Comparison of ENCODE assay signal across 8 cellular contexts in genomic region chr1:153977250-153978240, GRCh38. TPM values are rescaled to one million over a fixed set of nuclear protein-coding genes. Genes with fewer than 3 reads are reported as not detected.
A peak's percentile ranks its signal among the peaks of the same experiment; 100 is the strongest.
DNase-seq lines count a peak whose midpoint lies in the region; ATAC-seq, FAIRE-seq and TF ChIP-seq lines count a peak whose summit lies in the region.

Gene JTB (minus strand): TSS chr1:153977674. CDS start chr1:153977252, 422 bp downstream.

- no peak within 1 kb of the TSS for H2BK20ac ChIP-seq in H1 (ENCODE audit: low read length)

- no peak for TF ChIP-seq EP300 in H1 (IDR thresholded peaks at IDR 0.05; ENCODE audit: borderline replicate concordance in 1 of 2, low read depth in 2 of 2, low read length in 2 of 2)

- TF ChIP-seq CTCF in H1 (IDR thresholded peaks at IDR 0.05; ENCODE audit: control extremely low read depth in 1 of 3, insufficient read depth in 1 of 3, low read depth in 1 of 3, low read length in 3 of 3) = no peak

- H2AK5ac ChIP-seq in H1 (ENCODE audit: low read depth, low read length) = peak within 1 kb of the TSS; percentile 28; the same call in 1 of the 2 replicates
- H2AK5ac ChIP-seq in mesenchymal stem cell (ENCODE audit: low read length, severe bottlenecking) = no peak within 1 kb of the TSS

- H4K5ac ChIP-seq in H1 (ENCODE audit: insufficient read length, low read depth, low read length) = peak within 1 kb of the TSS; percentile 78

- H4K8ac ChIP-seq in H1 (ENCODE audit: extremely low read depth, insufficient read depth, low read length) (peak within 1 kb of the TSS; percentile 91; the same call in 1 of the 2 replicates), mesenchymal stem cell (ENCODE audit: low read length) (peak within 1 kb of the TSS; percentile 0)

- DNase-seq in HT1080 (ENCODE audit: low read depth) = peak; percentile 68
- peak; percentile 60 for DNase-seq in NOMO-1 treated with dmso at 0.1 percent for 144 hours (lab: John Stamatoyannopoulos, UW; ENCODE audit: unreplicated experiment)
- DNase-seq in activated CD8-positive, alpha-beta memory T cell treated with anti-CD3 and anti-CD28 coated beads for 48 hours (ENCODE audit: low read depth in 2 of 3, low spot score in 2 of 3) = peak; percentile 60 to 72 (median 64)
- DNase-seq in H1 (ENCODE audit: low read depth in 1 of 2, low spot score in 2 of 2) = peak in 1 of 2 experiments; percentile 88
- DNase-seq in mesenchymal stem cell = peak; percentile 86
- peak; percentile 72 for DNase-seq in stimulated activated CD8-positive, alpha-beta memory T cell treated with anti-CD3 and anti-CD28 coated beads, Interleukin-12 subunit alpha, Interleukin-12 subunit beta, amount 100 ng/mL, for 4 hours (ENCODE audit: low read depth)

- H3K23ac ChIP-seq in H1 (ENCODE audit: insufficient read length) (no peak within 1 kb of the TSS), mesenchymal stem cell (ENCODE audit: low read length in 2 of 2) (peak within 1 kb of the TSS in 1 of 2 experiments; percentile 91)

- no peak within 1 kb of the TSS for H3K14ac ChIP-seq in H1 (ENCODE audit: insufficient read length)
- H3K14ac ChIP-seq in mesenchymal stem cell (ENCODE audit: low read length in 2 of 2) = peak within 1 kb of the TSS in 1 of 2 experiments; percentile 50

- peaks cover 12% of the 10 kb centered on the region for H3K23me2 ChIP-seq in H1 (ENCODE audit: low read depth, low read length)

- H3K4me3 ChIP-seq in BLaER1 (peak within 1 kb of the TSS; percentile 92), H1 (ENCODE audit: extremely low read depth in 1 of 4, insufficient read depth in 2 of 4, low read depth in 3 of 4, low read length in 4 of 4) (peak within 1 kb of the TSS; percentile 91 to 99 (median 93)), mesenchymal stem cell (ENCODE audit: insufficient read depth in 1 of 2, low read depth in 1 of 2, low read length in 2 of 2) (peak within 1 kb of the TSS; percentile 61 to 94)

- peak within 1 kb of the TSS; percentile 94 for H3K9ac ChIP-seq in BLaER1
- peak within 1 kb of the TSS; percentile 73 to 86 (median 76) for H3K9ac ChIP-seq in H1 (replicated peaks in 1 of 4; ENCODE audit: extremely low read depth in 1 of 4, low read depth in 3 of 4, low read length in 3 of 4)
- peak within 1 kb of the TSS; percentile 96 for H3K9ac ChIP-seq in mesenchymal stem cell (ENCODE audit: low read length)

- no peak within 1 kb of the TSS for H2BK12ac ChIP-seq in H1 (ENCODE audit: low read depth, low read length)
- H2BK12ac ChIP-seq in mesenchymal stem cell (ENCODE audit: low read length in 2 of 2) = peak within 1 kb of the TSS in 1 of 2 experiments; percentile 6

- peak; percentile 76 to 78 for TF ChIP-seq POLR2A in H1 (IDR thresholded peaks at IDR 0.05; ENCODE audit: control extremely low read depth in 1 of 2, low read depth in 2 of 2, low read length in 2 of 2)

- no peaks in the 10 kb centered on the region for H3K27me3 ChIP-seq in BLaER1
- no peaks in the 10 kb centered on the region for H3K27me3 ChIP-seq in H1 (replicated peaks in 1 of 4; ENCODE audit: control insufficient read depth in 3 of 4, extremely low read depth in 1 of 4, insufficient read depth in 3 of 4, low read length in 3 of 4)
- no peaks in the 10 kb centered on the region for H3K27me3 ChIP-seq in mesenchymal stem cell (ENCODE audit: control insufficient read depth in 1 of 2, insufficient read depth in 1 of 2, low read length in 2 of 2)

- peak within 1 kb of the TSS; percentile 64 for H4K91ac ChIP-seq in H1 (replicated peaks; ENCODE audit: insufficient read length, low read length)
- no peak within 1 kb of the TSS for H4K91ac ChIP-seq in mesenchymal stem cell (ENCODE audit: low read length)

- peaks cover 0 to 16% of the 10 kb centered on the region in 2 experiments; a peak in 2 of 4 replicates for H3K79me2 ChIP-seq in H1 (ENCODE audit: control insufficient read depth in 1 of 2, insufficient read depth in 2 of 2, low read length in 2 of 2)

- H2BK5ac ChIP-seq in H1 (ENCODE audit: low read depth, low read length) = peak within 1 kb of the TSS; percentile 75
- H2BK5ac ChIP-seq in mesenchymal stem cell (ENCODE audit: low read depth, low read length, poor library complexity, severe bottlenecking) = no peak within 1 kb of the TSS

- CTCF ChIA-PET in H1 (lab: Charles Lee; ENCODE audit: partially characterized antibody) = interaction anchor here (0.9 to 2.7 kb wide), 9 partner anchors 9 to 207 kb away, joined by 3 to 29 read pairs (median 7); partner anchors contain the start of genes CREB3L4, RAB13 and SLC39A1

- TF ChIP-seq RAD21 in H1 (IDR thresholded peaks at IDR 0.05 in 1 of 2, conservative IDR thresholded peaks at IDR 0.05 in 1 of 2; ENCODE audit: low read depth in 2 of 2, low read length in 2 of 2) = no peak

- FAIRE-seq in H1 (lab: Jason Lieb, UNC) = no peak

- no peaks in the 10 kb centered on the region for H3K9me3 ChIP-seq in BLaER1
- H3K9me3 ChIP-seq in H1 (ENCODE audit: insufficient read depth in 2 of 2, low read depth in 1 of 2, low read length in 1 of 2) = no peaks in the 10 kb centered on the region
- no peaks in the 10 kb centered on the region for H3K9me3 ChIP-seq in mesenchymal stem cell (ENCODE audit: control insufficient read depth, low read length)

- H3K56ac ChIP-seq in H1 (replicated peaks; ENCODE audit: insufficient read length, low read depth, low read length) = peak within 1 kb of the TSS; percentile 73

- POLR2A ChIA-PET in H1 (lab: Charles Lee; ENCODE audit: partially characterized antibody) = interaction anchor here (0.6 to 15.5 kb wide), 27 partner anchors 12 to 404 kb away, joined by 3 to 276 read pairs (median 4); partner anchors contain the start of genes CREB3L4, CRTC2, DENND4B and GATAD2B

- peak; percentile 74 for ATAC-seq in GM19438 (IDR thresholded peaks at IDR 0.05; ENCODE audit: low read depth, unreplicated experiment)

- H2BK15ac ChIP-seq in H1 (ENCODE audit: low read length) (0 out of 2 replicates have a peak within 1 kb of the TSS, but pooled peaks have one; percentile 32), mesenchymal stem cell (ENCODE audit: low read depth, poor library complexity, severe bottlenecking) (no peak within 1 kb of the TSS)

- peak within 1 kb of the TSS; percentile 97 for H3K4me2 ChIP-seq in BLaER1
- H3K4me2 ChIP-seq in H1 (ENCODE audit: insufficient read depth in 1 of 2, low read depth in 2 of 2, low read length in 2 of 2) = peak within 1 kb of the TSS; percentile 93 to 98
- peak within 1 kb of the TSS; percentile 91 for H3K4me2 ChIP-seq in mesenchymal stem cell (ENCODE audit: low read length, poor library complexity, severe bottlenecking)

- H2BK120ac ChIP-seq in H1 (replicated peaks; ENCODE audit: low read depth, low read length) (no peak within 1 kb of the TSS), mesenchymal stem cell (ENCODE audit: low read depth, low read length) (peak within 1 kb of the TSS; percentile 39)

- peak within 1 kb of the TSS; percentile 85 for H2AFZ ChIP-seq in H1 (ENCODE audit: low read length)
- H2AFZ ChIP-seq in mesenchymal stem cell (ENCODE audit: low read depth, low read length) = peak within 1 kb of the TSS; percentile 74

- H3K36me3 ChIP-seq in BLaER1 (peaks cover 36% of the 10 kb centered on the region), H1 (ENCODE audit: control insufficient read depth in 2 of 4, insufficient read depth in 4 of 4, low read length in 3 of 4) (peaks cover 16 to 53% (median 32%) of the 10 kb centered on the region in 4 experiments; a peak in 7 of 8 replicates), mesenchymal stem cell (ENCODE audit: control insufficient read depth in 1 of 2, insufficient read depth in 2 of 2, low read depth in 1 of 2, low read length in 2 of 2) (peaks cover 45 to 74% of the 10 kb centered on the region in 2 experiments)

- peaks cover 6% of the 10 kb centered on the region for H3K79me1 ChIP-seq in H1 (ENCODE audit: low read depth, low read length)
- peaks cover 11% of the 10 kb centered on the region for H3K79me1 ChIP-seq in mesenchymal stem cell (replicated peaks; ENCODE audit: low read length, poor library complexity, severe bottlenecking)

- peaks cover 43% of the 10 kb centered on the region for H3K4me1 ChIP-seq in BLaER1
- H3K4me1 ChIP-seq in H1 (replicated peaks in 1 of 4; ENCODE audit: control insufficient read depth in 3 of 4, insufficient read depth in 4 of 4, low read length in 3 of 4) = no peaks in the 10 kb centered on the region; a peak in 1 of 7 replicates
- peaks cover 5% of the 10 kb centered on the region for H3K4me1 ChIP-seq in mesenchymal stem cell (ENCODE audit: control insufficient read depth, insufficient read depth, low read depth, low read length)

- WGBS in H1 (ENCODE audit: extremely low coverage in 1 of 2, insufficient coverage in 1 of 2, insufficient read length in 1 of 2, insufficient replicate concordance in 2 of 2, low coverage in 1 of 2, low lambda C conversion rate in 2 of 2, missing lambda C conversion rate in 1 of 2), 2 experiments = 2% methylated on average over 72 of the region's 75 CpGs; no CpG with 5 or more reads in 1 of the 2 experiments
- WGBS in mesenchymal stem cell = under 1% methylated on average over 73 of the region's 75 CpGs

- H3K18ac ChIP-seq in H1 (ENCODE audit: extremely low read depth, low read length) (peak within 1 kb of the TSS; percentile 96), mesenchymal stem cell (ENCODE audit: low read depth in 1 of 2, low read length in 2 of 2) (peak within 1 kb of the TSS; percentile 34 to 90)

- peaks cover 15% of the 10 kb centered on the region; the same call in 1 of the 2 replicates for H4K20me1 ChIP-seq in BLaER1
- no peaks in the 10 kb centered on the region for H4K20me1 ChIP-seq in H1 (replicated peaks in 1 of 2; ENCODE audit: control insufficient read depth in 1 of 2, insufficient read depth in 2 of 2, low read length in 2 of 2)

- peak within 1 kb of the TSS; percentile 34 for H3K4ac ChIP-seq in H1 (replicated peaks; ENCODE audit: insufficient read length, low read depth, low read length)
- H3K4ac ChIP-seq in mesenchymal stem cell (ENCODE audit: low read depth in 1 of 2, low read length in 2 of 2) = peak within 1 kb of the TSS; percentile 3 to 45

- peak within 1 kb of the TSS; percentile 91 for H3K27ac ChIP-seq in BLaER1
- peak within 1 kb of the TSS; percentile 66 for H3K27ac ChIP-seq in H1 (ENCODE audit: low read depth, low read length)
- H3K27ac ChIP-seq in mesenchymal stem cell (ENCODE audit: low read length, poor library complexity, severe bottlenecking) = peak within 1 kb of the TSS; percentile 13

RNA-seq across cellular contexts. Expression of gene JTB, which starts in this region (rescaled TPM):
- 174 and 189 TPM in 2 replicates for total RNA-seq in HT1080 (2014; rRNA removed; shearing (Covaris generic))
- 135 and 163 TPM in 2 replicates for polyA plus RNA-seq in HT1080 (2015; cell fraction: cytosol; rRNA removed)
- 76.4 and 82.4 TPM in 2 replicates for polyA plus RNA-seq in HT1080 (2015; cell fraction: nucleus; rRNA removed)
- 91.1 and 93.0 TPM in 2 replicates for total RNA-seq in H1 (2021; fragmentation: NEBNext Ultra II Directional; extraction: Animal tissue kit (Norgen Biotek cat#: 25700))
- polyA plus RNA-seq in H1 (2011; rRNA removed) = 122 and 136 TPM in 2 replicates
- 124 TPM for polyA plus RNA-seq in H1 (2011; cell fraction: cytosol; rRNA removed)
- 125 TPM for polyA plus RNA-seq in H1 (2011; cell fraction: nucleus; rRNA removed)
- polyA plus RNA-seq in H1 (2012, experiment 1 of 2) = 74.0 to 99.6 TPM (median 80.6 TPM) in 4 replicates
- 119 TPM for polyA plus RNA-seq in H1 (2012, experiment 2 of 2)
- 101 TPM for polyA plus RNA-seq in H1 (2013, experiment 1 of 2)
- polyA plus RNA-seq in H1 (2013, experiment 2 of 2) = 115 TPM
- 26.2 and 32.2 TPM in 2 replicates for polyA minus RNA-seq in H1 (2011; rRNA and poly(A)+ RNA removed)
- polyA minus RNA-seq in H1 (2011; cell fraction: cytosol; rRNA and poly(A)+ RNA removed) = 30.1 TPM
- polyA minus RNA-seq in H1 (2011; cell fraction: nucleus; rRNA and poly(A)+ RNA removed) = 22.4 TPM
- 145 TPM for polyA plus RNA-seq in mesenchymal stem cell (2013, experiment 1 of 2)
- polyA plus RNA-seq in mesenchymal stem cell (2013, experiment 2 of 2) = 154 TPM

Comparison
In these comparisons a context has a peak if more than half of its experiments do, and no peak if none do; other contexts are left out.
1. H3K27ac ChIP-seq: peak in every context shown above with its lines; median percentile 91 in BLaER1; 66 in H1; 13 in mesenchymal stem cell.